8 cellular contexts compared by ENCODE assay signal in the genomic region with DNA sequence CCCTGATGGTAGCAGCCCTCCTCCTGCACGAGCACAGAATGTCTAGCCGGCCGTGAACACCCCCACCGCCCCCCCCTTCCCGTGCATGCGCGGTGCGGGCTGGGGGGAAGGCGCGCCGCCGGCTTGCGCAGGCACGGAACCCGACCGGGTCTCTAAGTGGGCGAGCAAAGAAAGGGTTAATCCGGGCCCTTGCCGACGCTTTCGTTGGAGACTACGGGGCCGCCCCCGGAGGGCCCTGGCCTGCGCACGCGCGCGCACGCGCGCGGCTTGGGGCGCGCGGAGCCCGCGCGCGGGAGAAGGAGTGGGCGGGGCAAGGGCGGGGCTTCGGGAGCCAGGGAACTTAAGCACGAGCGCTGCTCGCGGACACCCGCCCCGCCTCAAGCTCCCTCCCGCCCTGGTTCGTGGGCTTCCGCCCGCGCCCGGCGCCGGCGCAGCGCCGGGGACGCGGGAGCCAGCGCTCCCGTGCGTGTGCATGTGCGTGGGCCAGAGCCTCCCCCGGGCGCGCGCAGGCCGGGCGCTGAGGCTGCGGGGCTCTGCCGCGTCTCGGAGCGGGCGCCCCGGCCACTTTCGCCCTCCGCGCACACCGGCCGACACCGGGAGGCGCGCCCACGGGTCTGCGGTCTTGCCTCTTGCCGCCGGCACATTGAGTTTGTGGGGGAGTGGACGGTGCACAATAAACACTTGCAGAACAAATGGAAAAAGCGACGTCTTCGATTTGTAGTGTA. TPM values are rescaled to one million over a fixed set of nuclear protein-coding genes. Genes with fewer than 3 reads are reported as not detected.
DNase-seq lines count a peak whose midpoint lies in the region; FAIRE-seq and TF ChIP-seq lines count a peak whose summit lies in the region.

No MANE protein-coding gene starts in this region.

- CTCF ChIA-PET in RWPE1 (lab: Yijun Ruan, JAX) = interaction anchor here (0.6 kb wide), 1 partner anchor 56 kb away, joined by 3 read pairs; no protein-coding TSS in a partner anchor

- WGBS in stomach, 5 donors = 0 to 1% (median 0%) methylated on average over 35 to 95 of the region's 95 CpGs

- H3K9me3 Mint-ChIP-seq in neural crest cell = no peaks in the 10 kb centered on the region

- intact Hi-C loops in stomach (cut with DNase I; ENCODE audit: low total_unique reads) = no loop called here

- H3K27ac ChIP-seq in RWPE1 (peak overlapping the region; percentile 99), stomach (peak overlapping the region; percentile 98 to 100 (median 99))

- no peak for TF ChIP-seq EP300 in stomach (IDR thresholded peaks at IDR 0.05)

- H3K27me3 ChIP-seq in stomach = no peaks in the 10 kb centered on the region

- DNase-seq in ELF-1 (ENCODE audit: low read depth, low spot score) = peak; percentile 96
- DNase-seq in H54 (ENCODE audit: insufficient read length, low spot score) = peak; percentile 79
- DNase-seq in LoVo (ENCODE audit: low spot score) = peak; percentile 95
- DNase-seq in RWPE1 (ENCODE audit: low spot score) = peak; percentile 92
- peak; percentile 92 for DNase-seq in activated gamma-delta T cell (lab: John Stamatoyannopoulos, UW)
- peak; percentile 96 to 98 for DNase-seq in foreskin fibroblast
- peak; percentile 87 for DNase-seq in neural crest cell (ENCODE audit: low read depth, low spot score)
- peak; percentile 98 for DNase-seq in stomach

- H3K36me3 ChIP-seq in stomach = peaks cover 8 to 17% (median 10%) of the 10 kb centered on the region in 4 donors

- H3K9me3 ChIP-seq in stomach = no peaks in the 10 kb centered on the region

- H3K36me3 Mint-ChIP-seq in neural crest cell (ENCODE audit: low read depth) = peaks cover 8% of the 10 kb centered on the region

- no peak for FAIRE-seq in H54 (lab: Jason Lieb, UNC)

- H3K4me3 ChIP-seq in foreskin fibroblast (ENCODE audit: low read depth in 1 of 2, low read length in 2 of 2) = peak overlapping the region; percentile 70 to 76
- H3K4me3 ChIP-seq in stomach = peak overlapping the region; percentile 79 to 95 (median 92)

- POLR2A ChIA-PET in RWPE1 (lab: Yijun Ruan, JAX; ENCODE audit: low non-redundant PET) = interaction anchor here (0.6 to 3.3 kb wide), 2 partner anchors 58 to 81 kb away, joined by 3 to 18 read pairs; no protein-coding TSS in a partner anchor

- peak overlapping the region; percentile 92 for H3K4me3 Mint-ChIP-seq in neural crest cell

- peaks cover 0 to 26% (median 19%) of the 10 kb centered on the region in 4 donors for H3K4me1 ChIP-seq in stomach

- H3K4me1 Mint-ChIP-seq in neural crest cell = peaks cover 34% of the 10 kb centered on the region

- peak; percentile 43; the same call in 1 of the 2 replicates for TF ChIP-seq POLR2A in H54 (IDR thresholded peaks at IDR 0.05; ENCODE audit: low read depth, low read length)
- no peak for TF ChIP-seq POLR2A in stomach (IDR thresholded peaks at IDR 0.05)

- TF ChIP-seq CTCF in RWPE1 (conservative IDR thresholded peaks at IDR 0.05; ENCODE audit: low read depth) (no peak), foreskin fibroblast (IDR thresholded peaks at IDR 0.05; ENCODE audit: low read depth, low read length) (no peak), neural crest cell (conservative IDR thresholded peaks at IDR 0.05) (no peak), stomach (IDR thresholded peaks at IDR 0.05) (no peak)

- peaks cover 4% of the 10 kb centered on the region for H3K27me3 Mint-ChIP-seq in neural crest cell (ENCODE audit: low read depth)

- H3K27ac Mint-ChIP-seq in neural crest cell (ENCODE audit: unreplicated experiment) = peak overlapping the region; percentile 97

RNA-seq across cellular contexts. Expression of gene ZBTB14, which starts 0.6 kb away (rescaled TPM):
- 21.9 and 22.4 TPM in 2 replicates for total RNA-seq in neural crest cell
- 10 to 100 TPM in 1 of 5 donors, 1 to 10 TPM in 4; 3.8 to 14.9 (median 6.4) TPM for total RNA-seq in stomach
- polyA plus RNA-seq in stomach = 1 to 10 TPM; 5.1 to 6.9 (median 5.2) TPM

Comparison
In these comparisons a context has a peak if more than half of its experiments do, and no peak if none do; other contexts are left out.
1. Peak in every context shown above with its lines: DNase-seq, H3K4me3 ChIP-seq and H3K27ac ChIP-seq.